ENCODE assay signal across 1 cellular context in the genomic region with DNA sequence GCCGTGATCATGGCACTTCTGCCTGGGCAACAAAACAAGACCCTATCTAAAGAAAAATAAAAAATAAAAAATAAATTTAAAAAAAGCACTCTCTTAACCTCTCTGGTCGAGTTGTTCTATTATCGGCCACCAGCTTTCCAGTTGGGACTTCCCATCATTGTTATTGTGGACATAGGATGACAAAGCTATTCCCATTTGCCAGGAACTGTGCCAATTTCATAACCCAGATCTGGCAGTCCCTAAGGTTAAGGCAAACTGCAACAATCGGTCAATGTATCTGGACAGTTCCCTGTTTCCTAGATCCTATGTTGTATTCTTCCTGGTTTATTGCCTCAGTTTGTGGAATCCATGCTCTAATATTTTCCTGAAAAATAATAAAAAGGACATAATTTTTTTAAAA.
TF ChIP-seq lines count a peak whose summit lies in the region.

No MANE protein-coding gene starts in this region.

TF ChIP-seq in HepG2, 621 proteins besides CTCF, POLR2A, EP300 and RAD21:
- TF ChIP-seq MAZ (IDR thresholded peaks at IDR 0.05; ENCODE audit: borderline replicate concordance, low read depth, low read length) = no peak
- TF ChIP-seq MAZ (CRISPR knock-in tag; IDR thresholded peaks at IDR 0.05; ENCODE audit: low read depth) = no peak
- no peak for TF ChIP-seq MAF1 (CRISPR knock-in tag; IDR thresholded peaks at IDR 0.05; ENCODE audit: borderline replicate concordance)
- no peak for TF ChIP-seq ZNF235 (CRISPR knock-in tag; IDR thresholded peaks at IDR 0.05; ENCODE audit: borderline replicate concordance)
- TF ChIP-seq HMG20B (CRISPR knock-in tag; conservative IDR thresholded peaks at IDR 0.05) = no peak
- TF ChIP-seq ARNTL (CRISPR knock-in tag; IDR thresholded peaks at IDR 0.05) = no peak
- TF ChIP-seq ATM (IDR thresholded peaks at IDR 0.05; ENCODE audit: borderline replicate concordance) = no peak
- TF ChIP-seq ZNF713 (CRISPR knock-in tag; IDR thresholded peaks at IDR 0.05) = no peak
- TF ChIP-seq ZNF510 (CRISPR knock-in tag; IDR thresholded peaks at IDR 0.05; ENCODE audit: low read depth) = no peak
- TF ChIP-seq, protein P1, sequence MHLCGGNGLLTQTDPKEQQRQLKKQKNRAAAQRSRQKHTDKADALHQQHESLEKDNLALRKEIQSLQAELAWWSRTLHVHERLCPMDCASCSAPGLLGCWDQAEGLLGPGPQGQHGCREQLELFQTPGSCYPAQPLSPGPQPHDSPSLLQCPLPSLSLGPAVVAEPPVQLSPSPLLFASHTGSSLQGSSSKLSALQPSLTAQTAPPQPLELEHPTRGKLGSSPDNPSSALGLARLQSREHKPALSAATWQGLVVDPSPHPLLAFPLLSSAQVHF (CRISPR knock-in tag; IDR thresholded peaks at IDR 0.05) = no peak
- TF ChIP-seq PITX1 (CRISPR knock-in tag; IDR thresholded peaks at IDR 0.05) = no peak
- TF ChIP-seq, protein P2, sequence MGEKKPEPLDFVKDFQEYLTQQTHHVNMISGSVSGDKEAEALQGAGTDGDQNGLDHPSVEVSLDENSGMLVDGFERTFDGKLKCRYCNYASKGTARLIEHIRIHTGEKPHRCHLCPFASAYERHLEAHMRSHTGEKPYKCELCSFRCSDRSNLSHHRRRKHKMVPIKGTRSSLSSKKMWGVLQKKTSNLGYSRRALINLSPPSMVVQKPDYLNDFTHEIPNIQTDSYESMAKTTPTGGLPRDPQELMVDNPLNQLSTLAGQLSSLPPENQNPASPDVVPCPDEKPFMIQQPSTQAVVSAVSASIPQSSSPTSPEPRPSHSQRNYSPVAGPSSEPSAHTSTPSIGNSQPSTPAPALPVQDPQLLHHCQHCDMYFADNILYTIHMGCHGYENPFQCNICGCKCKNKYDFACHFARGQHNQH (CRISPR knock-in tag; IDR thresholded peaks at IDR 0.05) = no peak
- TF ChIP-seq RORA (CRISPR knock-in tag; IDR thresholded peaks at IDR 0.05) = no peak
- TF ChIP-seq ZNF570 (CRISPR knock-in tag; IDR thresholded peaks at IDR 0.05; ENCODE audit: borderline replicate concordance) = no peak
- TF ChIP-seq TBP (CRISPR knock-in tag; IDR thresholded peaks at IDR 0.05) = no peak
- no peak for TF ChIP-seq SMARCC2 (IDR thresholded peaks at IDR 0.05)
- no peak for TF ChIP-seq ZNF558 (CRISPR knock-in tag; IDR thresholded peaks at IDR 0.05; ENCODE audit: borderline replicate concordance)
